ENCODE assay signal across 19 cellular contexts in the genomic region with DNA sequence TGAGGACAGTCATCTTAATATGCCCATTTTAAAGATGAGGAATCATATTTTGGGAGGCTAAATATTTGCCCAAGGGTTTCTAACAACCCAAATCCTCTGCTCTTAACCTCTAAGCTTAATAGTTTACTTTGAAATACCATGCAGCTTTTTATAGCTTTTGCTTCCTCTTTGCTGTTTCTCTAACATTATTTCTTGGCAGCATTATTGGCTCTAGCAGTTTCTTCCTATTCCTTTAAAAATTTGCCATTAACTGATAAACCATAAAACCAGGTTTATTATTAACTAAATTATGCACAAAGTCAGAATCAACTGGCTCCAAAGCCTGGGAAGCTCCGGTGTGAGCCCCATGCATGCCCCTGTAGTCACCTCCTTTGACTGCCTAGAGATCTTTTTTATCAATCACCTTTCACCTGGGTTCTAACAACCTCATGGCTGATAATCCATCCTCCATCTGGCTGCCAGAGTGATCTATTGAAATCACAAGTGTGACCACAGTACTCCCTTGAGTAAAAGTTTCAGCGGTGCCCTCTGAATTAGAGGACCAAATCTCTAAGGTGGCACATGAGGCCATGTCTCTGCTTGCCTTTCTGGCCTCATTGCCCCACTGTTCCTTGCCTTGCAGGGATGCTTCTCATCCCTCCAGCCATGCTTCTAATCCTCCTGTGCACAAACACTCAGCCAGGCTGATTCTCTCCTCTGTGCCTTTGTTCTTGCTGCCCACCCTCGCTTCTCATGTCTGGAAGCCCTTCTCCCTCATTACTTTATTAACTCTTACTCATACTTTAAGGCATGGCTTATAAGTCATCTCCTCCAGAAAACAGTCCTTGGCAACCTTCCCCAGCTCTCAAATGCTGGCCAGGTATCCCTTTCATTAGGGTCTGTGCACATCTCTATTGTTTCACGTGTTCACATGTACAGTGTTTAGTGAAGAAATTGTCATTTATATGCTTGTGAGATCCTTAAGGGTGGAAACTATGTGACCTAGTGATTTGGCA.
A peak's percentile ranks its signal among the peaks of the same experiment; 100 is the strongest.
DNase-seq lines count a peak whose midpoint lies in the region; ATAC-seq, FAIRE-seq and TF ChIP-seq lines count a peak whose summit lies in the region.
"Had no signal": no experiment of that assay in that cellular context is flagged by ENCODE, and none has a peak within 500 bp of the region (broad histone marks: within the 10 kb centered on the region; RNA-seq: fewer than 3 reads in every experiment).

No MANE protein-coding gene starts in this region.

- no TSS peak for BruUV-seq in GM12878 (replicated peaks; lab: Mats Ljungman, UMichigan)

- SMC1A ChIA-PET in GM12878 (lab: Charles Lee; ENCODE audit: uncharacterized antibody, unreplicated experiment): interaction anchor here (1.0 to 2.0 kb wide), 2 partner anchors 12 to 22 kb away, joined by 3 to 5 read pairs; no protein-coding TSS in a partner anchor

- TF ChIP-seq CTCF in GM12878 (IDR thresholded peaks at IDR 0.05 in 2 of 3, conservative IDR thresholded peaks at IDR 0.05 in 1 of 3; ENCODE audit: control insufficient read depth in 2 of 3, extremely low read depth in 1 of 3, insufficient read depth in 1 of 3, low read depth in 3 of 3, low read length in 3 of 3): no peak
- TF ChIP-seq CTCF in nephron (IDR thresholded peaks at IDR 0.05; ENCODE audit: unreplicated experiment in 3 of 3): no peak

- peak; percentile 47 for ATAC-seq in GM18861 (IDR thresholded peaks at IDR 0.05; ENCODE audit: unreplicated experiment)
- peak; percentile 35 for ATAC-seq in HG03432 (IDR thresholded peaks at IDR 0.05; ENCODE audit: unreplicated experiment)
- ATAC-seq in GM12878: no peak; the same call in 2 of the 3 replicates
- ATAC-seq in activated T-cell treated with anti-CD3 and anti-CD28 coated beads, Interleukin-2, amount 50 U/mL, for 72 hours (replicated peaks in 1 of 2): no peak
- ATAC-seq: lower lobe of right lung; naive thymus-derived CD4-positive, alpha-beta T cell had no signal

- peak overlapping the region in 1 of 3 experiments; percentile 15 for H3K4me3 Mint-ChIP-seq in nephron
- H3K4me3 Mint-ChIP-seq in activated T-cell treated with anti-CD3 and anti-CD28 coated beads, Interleukin-2, amount 50 U/mL, for 72 hours: no peak overlapping the region
- H3K4me3 Mint-ChIP-seq: naive thymus-derived CD4-positive, alpha-beta T cell had no signal

- FAIRE-seq in GM12878 (lab: Jason Lieb, UNC): no peak
- FAIRE-seq: endometrium, HTR-8/SVneo had no signal

- H3K4me2 ChIP-seq in GM12878 (ENCODE audit: control insufficient read depth, insufficient read depth): no peak overlapping the region
- H3K4me2 ChIP-seq: smooth muscle cell had no signal

- POLR2A ChIA-PET in GM12878 (lab: Charles Lee): no interaction called here

- no peaks in the 10 kb centered on the region for H3K79me2 ChIP-seq in GM12878 (ENCODE audit: control insufficient read depth, insufficient read depth, low read length)

- no peak overlapping the region for H2AFZ ChIP-seq in GM12878 (ENCODE audit: control insufficient read depth, low read depth, low read length)

- H3K27ac ChIP-seq in GM12878 (ENCODE audit: control insufficient read depth, insufficient read depth): no peak overlapping the region
- H3K27ac ChIP-seq: lower lobe of right lung, tibial artery had no signal

- peaks cover 57% of the 10 kb centered on the region for H3K36me3 Mint-ChIP-seq in nephron (ENCODE audit: low read depth)
- no peaks in the 10 kb centered on the region for H3K36me3 Mint-ChIP-seq in activated T-cell treated with anti-CD3 and anti-CD28 coated beads, Interleukin-2, amount 50 U/mL, for 72 hours (ENCODE audit: insufficient read depth in 2 of 2)
- H3K36me3 Mint-ChIP-seq: naive thymus-derived CD4-positive, alpha-beta T cell had no signal

- no peak overlapping the region for H3K4me3 ChIP-seq in GM12878
- H3K4me3 ChIP-seq: lower lobe of right lung, smooth muscle cell, tibial artery had no signal

- RAD21 ChIA-PET in GM12878 (lab: Charles Lee; ENCODE audit: unreplicated experiment): interaction anchor here (1.7 kb wide), 1 partner anchor 64 kb away, joined by 5 read pairs; no protein-coding TSS in a partner anchor

- peaks cover 0 to 1% of the 10 kb centered on the region in 2 experiments; a peak in 2 of 4 replicates for H3K36me3 ChIP-seq in GM12878 (ENCODE audit: control insufficient read depth in 2 of 2, insufficient read depth in 2 of 2, low read length in 1 of 2)
- H3K36me3 ChIP-seq: lower lobe of right lung had no signal

- H4K20me1 ChIP-seq in GM12878 (ENCODE audit: control insufficient read depth, insufficient read depth): no peaks in the 10 kb centered on the region

- H3K27me3 ChIP-seq in GM12878 (replicated peaks in 1 of 2; ENCODE audit: control insufficient read depth in 2 of 2, insufficient read depth in 2 of 2, low read length in 1 of 2): no peaks in the 10 kb centered on the region
- H3K27me3 ChIP-seq: tibial artery had no signal

- TF ChIP-seq POLR2A in GM12878 (IDR thresholded peaks at IDR 0.05; ENCODE audit: low read depth, low read length): no peak

- intact Hi-C loops in GM12878 (cut with micrococcal nuclease; ENCODE audit: unreplicated experiment): no loop called here

- peaks cover 3% of the 10 kb centered on the region for H3K27me3 Mint-ChIP-seq in nephron (ENCODE audit: low read depth)
- H3K27me3 Mint-ChIP-seq in activated T-cell treated with anti-CD3 and anti-CD28 coated beads, Interleukin-2, amount 50 U/mL, for 72 hours (ENCODE audit: low read depth): no peaks in the 10 kb centered on the region
- H3K27me3 Mint-ChIP-seq: naive thymus-derived CD4-positive, alpha-beta T cell had no signal

- DNase-seq in GM12878 (ENCODE audit: low read depth, low spot score): peak; percentile 8
- DNase-seq in activated T-cell treated with anti-CD3 and anti-CD28 coated beads, Interleukin-2, amount 50 U/mL, for 72 hours: no peak
- DNase-seq in DMS153 (lab: John Stamatoyannopoulos, UW): no peak
- no peak for DNase-seq in dedifferentiated amniotic fluid mesenchymal stem cell (ENCODE audit: extremely low spot score)
- no peak for DNase-seq in superior temporal gyrus (ENCODE audit: extremely low spot score)
- DNase-seq: activated gamma-delta T cell; amygdala; cerebellar nuclear complex; lower lobe of right lung; naive thymus-derived CD4-positive, alpha-beta T cell; NCI-H226; posterior cingulate gyrus; tibial artery had no signal

- peaks cover under 1% of the 10 kb centered on the region for H3K4me1 Mint-ChIP-seq in nephron
- H3K4me1 Mint-ChIP-seq in activated T-cell treated with anti-CD3 and anti-CD28 coated beads, Interleukin-2, amount 50 U/mL, for 72 hours (ENCODE audit: low read depth): no peaks in the 10 kb centered on the region
- H3K4me1 Mint-ChIP-seq: naive thymus-derived CD4-positive, alpha-beta T cell had no signal

- no peak for TF ChIP-seq RAD21 in GM12878 (IDR thresholded peaks at IDR 0.05; ENCODE audit: insufficient read depth, low read depth, low read length)

- peak overlapping the region; percentile 72 to 88 (median 77) for H3K27ac Mint-ChIP-seq in nephron
- H3K27ac Mint-ChIP-seq in activated T-cell treated with anti-CD3 and anti-CD28 coated beads, Interleukin-2, amount 50 U/mL, for 72 hours: no peak overlapping the region

- H3K9me3 ChIP-seq in GM12878 (replicated peaks; ENCODE audit: control insufficient read depth, insufficient read depth, low read length): no peaks in the 10 kb centered on the region
- H3K9me3 ChIP-seq: lower lobe of right lung, tibial artery had no signal

- H3K4me1 ChIP-seq in GM12878 (ENCODE audit: control insufficient read depth, insufficient read depth, low read length): no peaks in the 10 kb centered on the region
- H3K4me1 ChIP-seq: lower lobe of right lung had no signal

- TF ChIP-seq EP300 in GM12878 (IDR thresholded peaks at IDR 0.05; ENCODE audit: borderline replicate concordance in 1 of 2, control insufficient read depth in 1 of 2, low read depth in 2 of 2, low read length in 2 of 2): no peak

- in situ Hi-C loops in GM12878 (cut with MboI): no loop called here

- CTCF ChIA-PET in GM12878 (lab: Yijun Ruan, JAX): interaction anchor here (0.6 to 1.2 kb wide), 4 partner anchors 9 to 47 kb away, joined by 3 to 4 read pairs (median 3); no protein-coding TSS in a partner anchor

- H3K9me3 Mint-ChIP-seq in nephron: no peaks in the 10 kb centered on the region
- no peaks in the 10 kb centered on the region for H3K9me3 Mint-ChIP-seq in activated T-cell treated with anti-CD3 and anti-CD28 coated beads, Interleukin-2, amount 50 U/mL, for 72 hours

- WGBS in GM12878 (ENCODE audit: insufficient coverage, insufficient replicate concordance, low lambda C conversion rate, missing lambda C conversion rate): 31% methylated on average over 4 of the region's 4 CpGs

- no peak overlapping the region for H3K9ac ChIP-seq in GM12878 (ENCODE audit: control insufficient read depth, insufficient read depth, low read length)

TF ChIP-seq in GM12878, 131 proteins besides CTCF, POLR2A, EP300 and RAD21:
- TF ChIP-seq CREB1 (IDR thresholded peaks at IDR 0.05; ENCODE audit: low read depth): no peak
- no peak for TF ChIP-seq ZNF24 (IDR thresholded peaks at IDR 0.05)
- TF ChIP-seq KAT2A (conservative IDR thresholded peaks at IDR 0.05; ENCODE audit: control insufficient read depth, low read depth, low read length): no peak
- TF ChIP-seq BACH1 (IDR thresholded peaks at IDR 0.05; ENCODE audit: borderline replicate concordance): no peak
- no peak for TF ChIP-seq CHD4 (IDR thresholded peaks at IDR 0.05)
- TF ChIP-seq SKIL (IDR thresholded peaks at IDR 0.05; ENCODE audit: low read depth, poor library complexity, severe bottlenecking): no peak
- no peak for TF ChIP-seq ZNF622 (IDR thresholded peaks at IDR 0.05)

Comparison
In these comparisons a context has a peak if more than half of its experiments do, and no peak if none do; other contexts are left out.
1. ATAC-seq: peak in GM18861 (single experiment) and HG03432 (single experiment); none in GM12878 (single experiment) and activated T-cell treated with anti-CD3 and anti-CD28 coated beads, Interleukin-2, amount 50 U/mL, for 72 hours (0 of 2).